2 cellular contexts compared by ENCODE assay signal in genomic region chr2:172962824-172963223, GRCh38.
A peak's percentile ranks its signal among the peaks of the same experiment; 100 is the strongest.
TF ChIP-seq lines count a peak whose summit lies in the region.

No MANE protein-coding gene starts in this region.

TF ChIP-seq in endothelial cell of umbilical vein, 7 proteins besides CTCF, POLR2A, EP300 and RAD21:
- TF ChIP-seq GATA2 (IDR thresholded peaks at IDR 0.05; ENCODE audit: insufficient read depth, insufficient read length, low read depth, low read length) (peak; percentile 82), EZH2 (IDR thresholded peaks at IDR 0.05; ENCODE audit: borderline replicate concordance, low read depth, low read length, severe bottlenecking) (no peak), MYC (IDR thresholded peaks at IDR 0.05; ENCODE audit: low read depth, low read length) (no peak), POLR2AphosphoS5 (IDR thresholded peaks at IDR 0.05; ENCODE audit: insufficient read depth, low read depth, low read length) (peak; percentile 92), MAX (IDR thresholded peaks at IDR 0.05; ENCODE audit: insufficient read depth, insufficient read length) (no peak), FOS (IDR thresholded peaks at IDR 0.05; ENCODE audit: borderline replicate concordance, insufficient read depth, low read length) (peak; percentile 98), JUN (IDR thresholded peaks at IDR 0.05; ENCODE audit: borderline replicate concordance, insufficient read depth, insufficient read length, low read depth) (peak; percentile 94)

TF ChIP-seq in HEK293T, 16 proteins besides CTCF, POLR2A, EP300 and RAD21:
- no peak for TF ChIP-seq SUZ12 (IDR thresholded peaks at IDR 0.05)
- no peak for TF ChIP-seq TARDBP (IDR thresholded peaks at IDR 0.05)
- TF ChIP-seq FOXK2 (IDR thresholded peaks at IDR 0.05): no peak
- no peak for TF ChIP-seq ZNF384 (IDR thresholded peaks at IDR 0.05)
TF ChIP-seq in HEK293T: peak in this region for 0.
